19 cellular contexts compared by ENCODE assay signal in the genomic region with DNA sequence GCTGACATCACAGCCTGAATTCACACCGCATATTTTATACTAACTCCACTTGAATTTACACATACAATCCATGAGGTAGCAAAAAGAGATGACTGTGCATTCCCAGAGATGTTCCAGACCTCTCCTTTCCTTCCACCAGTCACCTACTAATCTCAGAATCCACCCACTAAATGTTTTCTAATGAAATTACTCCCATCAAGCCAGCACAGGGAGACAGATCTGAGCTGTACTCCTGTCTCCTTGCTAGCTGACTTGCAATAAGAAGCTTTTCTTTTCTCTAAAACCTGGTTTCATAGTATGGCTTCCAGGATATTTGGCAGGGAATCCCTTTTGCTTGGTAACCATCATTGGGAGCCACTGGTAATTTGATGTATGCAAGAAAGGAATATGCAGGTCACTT. TPM values are rescaled to one million over a fixed set of nuclear protein-coding genes. Genes with fewer than 3 reads are reported as not detected.
"Had no signal": no experiment of that assay in that cellular context is flagged by ENCODE, and none has a peak within 500 bp of the region (broad histone marks: within the 10 kb centered on the region; RNA-seq: fewer than 3 reads in every experiment).

No MANE protein-coding gene starts in this region.

- DNase-seq: Karpas-422, KG1, MG63, NCI-H1092, NCI-H1105 treated with DMSO at 0.1 percent for 48 hours, NCI-H1417 treated with DMSO at 0.1 percent for 48 hours, NCI-H146, NCI-H1694 treated with DMSO at 0.1 percent for 48 hours, NCI-H2081, NCI-H2107, NCI-H446 treated with DMSO at 0.1 percent for 48 hours, NCI-H510A treated with DMSO at 0.1 percent for 48 hours, NCI-H526, PC-3, SHP77, SW 1271, T-cell had no signal

- ATAC-seq: Panc1, PC-3, T-cell had no signal

RNA-seq across cellular contexts. Expression of a gene that starts 15.9 kb away (rescaled TPM):
- total RNA-seq: OCI-LY7, T-cell had no signal
